8 cellular contexts compared by ENCODE assay signal in the genomic region with DNA sequence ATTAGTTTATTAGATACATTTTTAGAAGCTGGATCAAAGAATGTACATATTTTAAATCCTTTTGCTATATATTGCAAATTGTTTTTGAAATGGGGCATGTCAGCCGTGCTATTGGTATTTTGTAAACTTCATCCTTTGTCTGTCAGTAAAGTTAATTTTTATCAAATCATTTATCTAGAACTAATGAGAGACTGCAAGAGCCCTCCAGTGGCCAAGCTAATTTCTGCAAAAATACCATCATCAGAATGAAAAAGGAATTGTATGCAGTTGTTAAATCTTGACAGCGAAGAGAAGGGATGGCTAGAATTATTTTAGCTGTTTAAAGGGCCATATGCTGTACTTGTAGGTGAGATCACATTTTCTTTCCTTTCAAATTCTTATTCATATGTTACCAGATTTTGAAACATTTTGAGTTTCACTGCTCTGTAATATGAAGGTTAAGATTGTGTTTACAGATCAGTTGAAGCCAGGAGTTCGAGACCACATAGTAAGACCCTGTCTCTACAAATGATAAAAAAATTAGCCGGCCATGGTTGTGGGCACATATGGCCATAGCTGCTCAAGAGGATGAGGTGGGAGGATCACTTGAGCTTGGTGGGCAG. TPM values are rescaled to one million over a fixed set of nuclear protein-coding genes. Genes with fewer than 3 reads are reported as not detected.
DNase-seq lines count a peak whose midpoint lies in the region; ATAC-seq and TF ChIP-seq lines count a peak whose summit lies in the region.

No MANE protein-coding gene starts in this region.

- H3K9me3 Mint-ChIP-seq in glutamatergic neuron (ENCODE audit: unreplicated experiment): no peaks in the 10 kb centered on the region
- H3K9me3 Mint-ChIP-seq in stimulated activated naive CD8-positive, alpha-beta T cell treated with anti-CD3 and anti-CD28 coated beads, Interleukin-15, amount 100 ng/mL, for 72 hours: no peaks in the 10 kb centered on the region

- H3K4me3 ChIP-seq in HFF-Myc (replicated peaks; ENCODE audit: low read depth, low read length): no peak overlapping the region
- no peak overlapping the region for H3K4me3 ChIP-seq in RWPE2 (ENCODE audit: severe bottlenecking)

- H3K9me3 ChIP-seq in RWPE2 (ENCODE audit: severe bottlenecking): no peaks in the 10 kb centered on the region

- H3K36me3 Mint-ChIP-seq in glutamatergic neuron (ENCODE audit: unreplicated experiment): no peaks in the 10 kb centered on the region

- no peak overlapping the region for H3K27ac Mint-ChIP-seq in glutamatergic neuron (ENCODE audit: unreplicated experiment)
- H3K27ac Mint-ChIP-seq in stimulated activated naive CD8-positive, alpha-beta T cell treated with anti-CD3 and anti-CD28 coated beads, Interleukin-15, amount 100 ng/mL, for 72 hours: no peak overlapping the region

- H3K4me1 ChIP-seq in RWPE2 (ENCODE audit: insufficient read depth, poor library complexity, severe bottlenecking): no peaks in the 10 kb centered on the region

- peak; percentile 38 for DNase-seq in AG20443 (ENCODE audit: low spot score)
- no peak for DNase-seq in HFF-Myc (ENCODE audit: extremely low read depth, low read depth)
- no peak for DNase-seq in RWPE2 (ENCODE audit: low spot score)
- DNase-seq in glutamatergic neuron: no peak
- no peak for DNase-seq in epidermal melanocyte (ENCODE audit: insufficient read length, low spot score)
- DNase-seq in stimulated activated naive CD8-positive, alpha-beta T cell treated with anti-CD3 and anti-CD28 coated beads, Interleukin-15, amount 100 ng/mL, for 72 hours: no peak
- DNase-seq in cerebellar nuclear complex (lab: John Stamatoyannopoulos, UW): no peak

- no peaks in the 10 kb centered on the region for H3K4me1 Mint-ChIP-seq in glutamatergic neuron (ENCODE audit: low read depth, unreplicated experiment)
- peaks cover 6% of the 10 kb centered on the region for H3K4me1 Mint-ChIP-seq in stimulated activated naive CD8-positive, alpha-beta T cell treated with anti-CD3 and anti-CD28 coated beads, Interleukin-15, amount 100 ng/mL, for 72 hours

- ATAC-seq in RWPE2 (ENCODE audit: low read depth) (no peak), HG02970 (IDR thresholded peaks at IDR 0.05; ENCODE audit: low FRiP score, unreplicated experiment) (no peak)
- ATAC-seq in stimulated activated naive CD8-positive, alpha-beta T cell treated with anti-CD3 and anti-CD28 coated beads, Interleukin-15, amount 100 ng/mL, for 72 hours: no peak

- H3K27me3 ChIP-seq in RWPE2 (ENCODE audit: insufficient read depth, poor library complexity, severe bottlenecking): no peaks in the 10 kb centered on the region

- H3K4me3 Mint-ChIP-seq in glutamatergic neuron (ENCODE audit: unreplicated experiment): no peak overlapping the region
- H3K4me3 Mint-ChIP-seq in stimulated activated naive CD8-positive, alpha-beta T cell treated with anti-CD3 and anti-CD28 coated beads, Interleukin-15, amount 100 ng/mL, for 72 hours: no peak overlapping the region

- H3K36me3 ChIP-seq in RWPE2 (ENCODE audit: low read depth): no peaks in the 10 kb centered on the region

- no peaks in the 10 kb centered on the region for H3K27me3 Mint-ChIP-seq in glutamatergic neuron (ENCODE audit: unreplicated experiment)
- no peaks in the 10 kb centered on the region for H3K27me3 Mint-ChIP-seq in stimulated activated naive CD8-positive, alpha-beta T cell treated with anti-CD3 and anti-CD28 coated beads, Interleukin-15, amount 100 ng/mL, for 72 hours

- TF ChIP-seq CTCF in HFF-Myc (IDR thresholded peaks at IDR 0.05; ENCODE audit: low read depth, low read length, missing control alignments): peak; percentile 59
- TF ChIP-seq CTCF in RWPE2 (IDR thresholded peaks at IDR 0.05; ENCODE audit: poor library complexity, severe bottlenecking): peak; percentile 87
- TF ChIP-seq CTCF in glutamatergic neuron (IDR thresholded peaks at IDR 0.05; ENCODE audit: partially characterized antibody, unreplicated experiment): peak; percentile 32

- H3K27ac ChIP-seq in RWPE2 (ENCODE audit: poor library complexity, severe bottlenecking): no peak overlapping the region

RNA-seq across cellular contexts. Expression of gene CLDN11, which starts 8.1 kb away (rescaled TPM):
- 0.44 TPM for total RNA-seq in glutamatergic neuron (ENCODE audit: unreplicated experiment)

RNA-seq across cellular contexts. Expression of gene SKIL, which starts 53.0 kb away (rescaled TPM):
- total RNA-seq in glutamatergic neuron (ENCODE audit: unreplicated experiment): 52.3 TPM

Comparison
In these comparisons a context has a peak if more than half of its experiments do, and no peak if none do; other contexts are left out.
1. CTCF ChIP-seq: peak in every context shown above with its lines; median percentile 87 in RWPE2; 59 in HFF-Myc; 32 in glutamatergic neuron.